8 cellular contexts compared by ENCODE assay signal in genomic region chr19:14383898-14384669, GRCh38. TPM values are rescaled to one million over a fixed set of nuclear protein-coding genes. Genes with fewer than 3 reads are reported as not detected.
DNase-seq lines count a peak whose midpoint lies in the region; ATAC-seq and TF ChIP-seq lines count a peak whose summit lies in the region.

No MANE protein-coding gene starts in this region.

- peaks cover 19% of the 10 kb centered on the region for H3K4me1 Mint-ChIP-seq in Calu3 (ENCODE audit: low read depth, unreplicated experiment)
- H3K4me1 Mint-ChIP-seq in endothelial cell (ENCODE audit: unreplicated experiment): peaks cover 12% of the 10 kb centered on the region

- intact Hi-C loops in Calu3 (cut with micrococcal nuclease; ENCODE audit: unreplicated experiment): no loop called here

- H3K4me3 ChIP-seq in WI38 (ENCODE audit: low read depth, low read length) (0 out of 2 replicates have a peak overlapping the region, but pooled peaks have one; percentile 4), osteoblast (ENCODE audit: insufficient read depth, low read length) (peak overlapping the region; percentile 61)

- TF ChIP-seq CTCF in Calu3 (IDR thresholded peaks at IDR 0.05; ENCODE audit: unreplicated experiment): no peak
- no peak for TF ChIP-seq CTCF in WI38 (IDR thresholded peaks at IDR 0.05; ENCODE audit: low read depth, low read length)
- no peak for TF ChIP-seq CTCF in endothelial cell (IDR thresholded peaks at IDR 0.05; ENCODE audit: unreplicated experiment)
- no peak for TF ChIP-seq CTCF in osteoblast (IDR thresholded peaks at IDR 0.05; ENCODE audit: extremely low read depth, low read depth, low read length)

- H3K36me3 ChIP-seq in osteoblast (ENCODE audit: insufficient read depth, low read length): no peaks in the 10 kb centered on the region

- H3K9me3 ChIP-seq in osteoblast (ENCODE audit: low read depth, low read length): no peaks in the 10 kb centered on the region

- peaks cover 8% of the 10 kb centered on the region for H4K20me1 ChIP-seq in osteoblast (ENCODE audit: insufficient read depth, low read length)

- H3K4me3 Mint-ChIP-seq in Calu3 (ENCODE audit: low read depth, unreplicated experiment): peak overlapping the region; percentile 43
- peak overlapping the region; percentile 20 for H3K4me3 Mint-ChIP-seq in endothelial cell (ENCODE audit: unreplicated experiment)

- H3K27ac ChIP-seq in osteoblast (ENCODE audit: low read depth, low read length): peak overlapping the region; percentile 90

- H3K4me2 ChIP-seq in osteoblast (ENCODE audit: insufficient read depth, low read length): peak overlapping the region; percentile 86

- ATAC-seq in HG03354 (IDR thresholded peaks at IDR 0.05; ENCODE audit: poor library complexity, severe bottlenecking, unreplicated experiment) (peak; percentile 42), GM21515 (IDR thresholded peaks at IDR 0.05; ENCODE audit: unreplicated experiment) (no peak)

- DNase-seq in Calu3: peak; percentile 26
- no peak for DNase-seq in endothelial cell (ENCODE audit: low spot score)
- DNase-seq in osteoblast (ENCODE audit: insufficient read length, low spot score, missing footprints): peak; percentile 97
- DNase-seq in globus pallidus (ENCODE audit: low spot score): no peak
- DNase-seq in HT-29 (ENCODE audit: low spot score): no peak

- H3K27me3 Mint-ChIP-seq in Calu3 (ENCODE audit: unreplicated experiment): no peaks in the 10 kb centered on the region
- H3K27me3 Mint-ChIP-seq in endothelial cell (ENCODE audit: unreplicated experiment): no peaks in the 10 kb centered on the region

- peaks cover 30% of the 10 kb centered on the region for H3K4me1 ChIP-seq in osteoblast (ENCODE audit: insufficient read depth, low read length)

- H3K79me2 ChIP-seq in osteoblast (ENCODE audit: insufficient read depth, low read length): peaks cover 52% of the 10 kb centered on the region

- CTCF ChIA-PET in Calu3 (lab: Charles Lee): no interaction called here

- peak overlapping the region; percentile 74 for H2AFZ ChIP-seq in osteoblast (ENCODE audit: low read length)

- H3K27me3 ChIP-seq in osteoblast (ENCODE audit: insufficient read depth, low read length): no peaks in the 10 kb centered on the region

- peak overlapping the region; percentile 74 for H3K27ac Mint-ChIP-seq in Calu3 (ENCODE audit: unreplicated experiment)
- peak overlapping the region; percentile 10 for H3K27ac Mint-ChIP-seq in endothelial cell (ENCODE audit: unreplicated experiment)

- H3K36me3 Mint-ChIP-seq in Calu3 (ENCODE audit: insufficient read depth, unreplicated experiment) (peaks cover 42% of the 10 kb centered on the region), endothelial cell (ENCODE audit: low read depth, unreplicated experiment) (peaks cover 3% of the 10 kb centered on the region)

- BruUV-seq in Calu3 (replicated peaks; lab: Mats Ljungman, UMichigan): no TSS peak

- H3K9me3 Mint-ChIP-seq in Calu3 (ENCODE audit: low read depth, unreplicated experiment) (no peaks in the 10 kb centered on the region), endothelial cell (ENCODE audit: unreplicated experiment) (no peaks in the 10 kb centered on the region)

RNA-seq across cellular contexts. Expression of gene ADGRE5, which starts 2.8 kb away (rescaled TPM):
- total RNA-seq in Calu3 (2022): 72.0 and 90.5 TPM in 2 replicates
- 12.8 TPM for total RNA-seq in endothelial cell (ENCODE audit: unreplicated experiment)
- total RNA-seq in osteoblast: 16.8 and 25.3 TPM in 2 replicates
- total RNA-seq in HT-29 (2014; rRNA removed; shearing (Covaris generic)): 41.4 and 62.8 TPM in 2 replicates

RNA-seq across cellular contexts. Expression of gene DDX39A, which starts 35.1 kb away (rescaled TPM):
- total RNA-seq in Calu3 (2022) (96.1 and 104 TPM in 2 replicates), endothelial cell (ENCODE audit: unreplicated experiment) (81.1 TPM), osteoblast (42.1 and 49.2 TPM in 2 replicates)
- total RNA-seq in HT-29 (2014; rRNA removed; shearing (Covaris generic)): 185 and 196 TPM in 2 replicates

RNA-seq across cellular contexts. Expression of gene PKN1, which starts 49.0 kb away (rescaled TPM):
- total RNA-seq in Calu3 (2022): 138 and 139 TPM in 2 replicates
- total RNA-seq in endothelial cell (ENCODE audit: unreplicated experiment): 207 TPM
- total RNA-seq in osteoblast: 138 and 167 TPM in 2 replicates
- total RNA-seq in HT-29 (2014; rRNA removed; shearing (Covaris generic)): 59.9 and 66.9 TPM in 2 replicates

Comparison
In these comparisons a context has a peak if more than half of its experiments do, and no peak if none do; other contexts are left out.
1. DNase-seq: peak in Calu3 (single experiment) and osteoblast (single experiment); none in endothelial cell (single experiment), globus pallidus (single experiment) and HT-29 (single experiment).